Comparison of ENCODE assay signal across 14 cellular contexts in the genomic region with DNA sequence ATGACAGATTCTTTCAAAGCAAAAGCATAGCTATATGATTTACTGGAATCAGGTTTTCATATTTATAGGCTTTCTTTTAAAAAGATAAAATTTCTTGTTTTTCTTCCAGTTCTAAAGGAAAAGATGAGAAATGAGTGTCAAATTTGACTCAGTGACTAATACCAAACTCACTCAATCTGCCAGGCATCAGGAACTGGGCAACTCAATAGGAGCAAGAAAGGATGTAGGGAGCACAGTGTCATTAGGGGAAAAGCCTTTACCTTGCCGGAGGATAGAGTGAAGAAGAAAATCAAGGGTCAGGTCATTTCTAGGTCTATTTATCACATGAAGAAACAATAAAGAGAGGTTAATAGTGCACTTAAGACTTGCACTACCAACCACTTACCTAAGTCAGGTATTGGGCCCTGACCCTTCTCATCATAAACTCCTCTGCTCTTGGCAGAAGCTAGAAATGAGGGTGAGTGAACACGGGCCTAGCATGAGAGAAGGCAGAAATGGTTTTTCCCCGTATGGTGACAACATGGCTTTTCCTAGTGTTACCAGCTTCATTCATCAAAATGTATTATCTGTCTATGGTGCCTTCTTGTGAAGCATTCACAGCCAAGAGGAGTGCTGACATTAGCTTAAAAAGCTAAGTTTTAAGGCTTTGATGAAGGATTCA.
"Had no signal": no experiment of that assay in that cellular context is flagged by ENCODE, and none has a peak within 500 bp of the region (broad histone marks: within the 10 kb centered on the region; RNA-seq: fewer than 3 reads in every experiment).

No MANE protein-coding gene starts in this region.

- H3K4me3 ChIP-seq: lower lobe of right lung, sigmoid colon, testis, upper lobe of right lung had no signal

- H3K9me3 ChIP-seq: lower lobe of right lung, sigmoid colon, testis, upper lobe of right lung had no signal

- H3K4me1 Mint-ChIP-seq: nephron had no signal

- H3K9me3 Mint-ChIP-seq: nephron had no signal

- H3K4me3 Mint-ChIP-seq: brain, nephron had no signal

- ATAC-seq: left cardiac atrium, lower lobe of right lung, upper lobe of right lung had no signal

- H3K4me1 ChIP-seq: lower lobe of right lung, sigmoid colon, testis, upper lobe of right lung had no signal

- H3K27ac ChIP-seq: lower lobe of right lung, sigmoid colon, testis, upper lobe of right lung had no signal

- DNase-seq: activated CD4-positive, alpha-beta T cell treated with anti-CD3 and anti-CD28 coated beads for 1 hour; activated CD8-positive, alpha-beta memory T cell treated with anti-CD3 and anti-CD28 coated beads for 24 hours; activated gamma-delta T cell treated with Interleukin-2 at 50 U/mL for 16 hours; amygdala; cerebellar nuclear complex; dermis blood vessel endothelial cell; left cardiac atrium; lower lobe of right lung; sigmoid colon; stimulated activated naive CD4-positive, alpha-beta T cell treated with Interleukin-2 at 50 U/mL for 16 hours; testis; upper lobe of right lung had no signal

- H3K27me3 Mint-ChIP-seq: brain had no signal

- H3K36me3 Mint-ChIP-seq: brain had no signal

- H3K27ac Mint-ChIP-seq: brain, nephron had no signal

- H3K27me3 ChIP-seq: sigmoid colon, testis, upper lobe of right lung had no signal

- H3K36me3 ChIP-seq: lower lobe of right lung, sigmoid colon, upper lobe of right lung had no signal
